Comparison of ENCODE assay signal across 1 cellular context in genomic region chr11:66958232-66958955, GRCh38.
TF ChIP-seq lines count a peak whose summit lies in the region.

TSS of gene PC (minus strand) at chr11:66958383. CDS start at chr11:66872159, 86,224 bp downstream.

TF ChIP-seq in K562, 482 proteins besides CTCF, POLR2A, EP300 and RAD21 (continued from another document and continues in another):
- peak; percentile 96 for TF ChIP-seq ARID4B (CRISPR knock-in tag; IDR thresholded peaks at IDR 0.05)
- TF ChIP-seq ZC3H4 (CRISPR knock-in tag; IDR thresholded peaks at IDR 0.05; ENCODE audit: borderline replicate concordance) = no peak
- TF ChIP-seq RB1 (IDR thresholded peaks at IDR 0.05; ENCODE audit: low read depth) = peak; percentile 83; the same call in 1 of the 2 replicates
- TF ChIP-seq TCFL5 (CRISPR knock-in tag; conservative IDR thresholded peaks at IDR 0.05) = no peak
- TF ChIP-seq ZBTB17 (CRISPR knock-in tag; IDR thresholded peaks at IDR 0.05) = peak; percentile 56; the same call in 1 of the 2 replicates
- no peak for TF ChIP-seq ZNF79 (CRISPR knock-in tag; IDR thresholded peaks at IDR 0.05; ENCODE audit: low read depth)
- TF ChIP-seq GTF2F1 (IDR thresholded peaks at IDR 0.05; ENCODE audit: low read depth, low read length) = no peak
- no peak for TF ChIP-seq SETDB1 (IDR thresholded peaks at IDR 0.05; ENCODE audit: low read length)
- TF ChIP-seq FOS (IDR thresholded peaks at IDR 0.05; ENCODE audit: extremely low read depth, insufficient read length) = peak; percentile 93
- TF ChIP-seq ZKSCAN3 (CRISPR knock-in tag; IDR thresholded peaks at IDR 0.05) = no peak
- TF ChIP-seq HNRNPLL (IDR thresholded peaks at IDR 0.05; ENCODE audit: low read depth, low read length, poor library complexity, severe bottlenecking) = peak; percentile 85
- peak; percentile 82 for TF ChIP-seq ESRRA (IDR thresholded peaks at IDR 0.05; ENCODE audit: borderline replicate concordance, low read depth)
- TF ChIP-seq SP2 (IDR thresholded peaks at IDR 0.05; ENCODE audit: extremely low read depth, low read depth, low read length, poor library complexity, severe bottlenecking) = peak; percentile 79
- TF ChIP-seq DNMT1 (IDR thresholded peaks at IDR 0.05) = no peak
- TF ChIP-seq E2F8 (IDR thresholded peaks at IDR 0.05; ENCODE audit: low read depth, partially characterized antibody) = peak; percentile 51
- no peak for TF ChIP-seq MED1 (CRISPR knock-in tag; IDR thresholded peaks at IDR 0.05; ENCODE audit: borderline replicate concordance)
- no peak for TF ChIP-seq ZNF408 (CRISPR knock-in tag; IDR thresholded peaks at IDR 0.05; ENCODE audit: low read depth)
- no peak for TF ChIP-seq ZNF785 (CRISPR knock-in tag; IDR thresholded peaks at IDR 0.05)
- TF ChIP-seq HMG20B (CRISPR knock-in tag; IDR thresholded peaks at IDR 0.05) = no peak
- no peak for TF ChIP-seq MBD1 (CRISPR knock-in tag; IDR thresholded peaks at IDR 0.05)
- no peak for TF ChIP-seq MAFG (tag; conservative IDR thresholded peaks at IDR 0.05)
- no peak for TF ChIP-seq PML (IDR thresholded peaks at IDR 0.05; ENCODE audit: low read length)
- no peak for TF ChIP-seq ZNF551 (CRISPR knock-in tag; IDR thresholded peaks at IDR 0.05)
- TF ChIP-seq KHSRP (IDR thresholded peaks at IDR 0.05) = no peak
- TF ChIP-seq XRCC4 (IDR thresholded peaks at IDR 0.05; ENCODE audit: extremely low read depth, insufficient read depth, insufficient read length) = no peak
- no peak for TF ChIP-seq TAL1 (IDR thresholded peaks at IDR 0.05)
- no peak for TF ChIP-seq FOXO4 (CRISPR knock-in tag; IDR thresholded peaks at IDR 0.05)
- TF ChIP-seq ASH1L (IDR thresholded peaks at IDR 0.05; ENCODE audit: borderline replicate concordance, low read depth, partially characterized antibody) = peak; percentile 86
- no peak for TF ChIP-seq OTX1 (CRISPR knock-in tag; IDR thresholded peaks at IDR 0.05)
- TF ChIP-seq ATF7 (IDR thresholded peaks at IDR 0.05) = peak; percentile 92
- TF ChIP-seq FOXA3 (CRISPR knock-in tag; conservative IDR thresholded peaks at IDR 0.05 in 1 of 2, IDR thresholded peaks at IDR 0.05 in 1 of 2) = peak in 1 of 2 experiments; percentile 9; a peak in 1 of 4 replicates
- TF ChIP-seq VEZF1 (CRISPR knock-in tag; IDR thresholded peaks at IDR 0.05) = peak; percentile 71
- TF ChIP-seq GTF3C2 (IDR thresholded peaks at IDR 0.05; ENCODE audit: borderline replicate concordance, extremely low read depth, insufficient read length) = no peak
- no peak for TF ChIP-seq HIVEP1 (CRISPR knock-in tag; IDR thresholded peaks at IDR 0.05)
- TF ChIP-seq ZNF232 (CRISPR knock-in tag; IDR thresholded peaks at IDR 0.05) = no peak
- no peak for TF ChIP-seq CBX2 (IDR thresholded peaks at IDR 0.05; ENCODE audit: insufficient read depth, low read length, poor library complexity, severe bottlenecking)
- no peak for TF ChIP-seq CREBBP (IDR thresholded peaks at IDR 0.05; ENCODE audit: low read depth, low read length)
- no peak for TF ChIP-seq ZNF311 (CRISPR knock-in tag; IDR thresholded peaks at IDR 0.05)
- peak; percentile 92 to 96; a peak in 3 of 4 replicates for TF ChIP-seq SIN3A (IDR thresholded peaks at IDR 0.05; ENCODE audit: borderline replicate concordance in 2 of 2, control insufficient read depth in 1 of 2, low read depth in 2 of 2, low read length in 2 of 2)
- peak; percentile 13; the same call in 1 of the 2 replicates for TF ChIP-seq MAFK (IDR thresholded peaks at IDR 0.05; ENCODE audit: low read length)
- TF ChIP-seq HBP1 (CRISPR knock-in tag; IDR thresholded peaks at IDR 0.05) = peak; percentile 78; the same call in 1 of the 2 replicates
- TF ChIP-seq KAT8 (IDR thresholded peaks at IDR 0.05; ENCODE audit: low read depth) = no peak
- no peak for TF ChIP-seq CHCHD3 (CRISPR knock-in tag; IDR thresholded peaks at IDR 0.05)
- TF ChIP-seq NCOA6 (IDR thresholded peaks at IDR 0.05) = peak; percentile 79; the same call in 1 of the 2 replicates
- no peak for TF ChIP-seq U2AF1 (optimal IDR thresholded peaks at IDR 0.05; ENCODE audit: low read depth, low read length)
- no peak for TF ChIP-seq ZBTB26 (CRISPR knock-in tag; IDR thresholded peaks at IDR 0.05)
- TF ChIP-seq ZFP36 (IDR thresholded peaks at IDR 0.05; ENCODE audit: low read depth, low read length, partially characterized antibody) = no peak
- peak; percentile 77; the same call in 1 of the 2 replicates for TF ChIP-seq TOE1 (IDR thresholded peaks at IDR 0.05; ENCODE audit: borderline replicate concordance)
- peak; percentile 88; the same call in 1 of the 2 replicates for TF ChIP-seq TOE1 (CRISPR knock-in tag; IDR thresholded peaks at IDR 0.05; ENCODE audit: borderline replicate concordance, low read depth)
- peak; percentile 96 for TF ChIP-seq LCOR (CRISPR knock-in tag; IDR thresholded peaks at IDR 0.05)
